Comparison of ENCODE assay signal across 26 cellular contexts in the genomic region with DNA sequence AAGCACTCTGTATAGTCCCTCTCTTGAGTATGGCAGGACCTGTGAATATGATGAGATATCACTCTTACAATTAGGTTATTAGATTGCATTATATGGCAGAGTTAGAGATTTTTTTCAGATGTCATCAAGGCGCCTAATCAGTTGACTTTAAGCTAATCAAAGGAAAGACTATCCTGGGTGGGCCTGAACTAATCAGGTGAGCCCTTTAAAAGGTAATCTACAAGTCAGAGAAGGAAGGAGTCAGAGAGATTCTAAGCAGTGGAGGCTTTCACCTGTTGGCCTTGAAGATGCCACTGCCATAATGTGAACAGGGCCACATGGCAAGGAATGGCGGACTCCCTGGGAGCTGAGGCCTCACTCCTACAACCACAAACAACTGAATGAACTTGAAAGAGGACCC.
"Had no signal": no experiment of that assay in that cellular context is flagged by ENCODE, and none has a peak within 500 bp of the region (broad histone marks: within the 10 kb centered on the region; RNA-seq: fewer than 3 reads in every experiment).

No MANE protein-coding gene starts in this region.

- H3K9me3 ChIP-seq: stomach, suprapubic skin, testis, thoracic aorta, thyroid gland, tibial artery, tibial nerve, transverse colon, upper lobe of left lung, upper lobe of right lung, uterus, vagina had no signal

- H3K27me3 ChIP-seq: suprapubic skin, testis, thyroid gland, tibial nerve, transverse colon, upper lobe of left lung, upper lobe of right lung, uterus, vagina had no signal

- FAIRE-seq: urothelium cell line had no signal

- H3K36me3 ChIP-seq: stomach, suprapubic skin, thoracic aorta, thyroid gland, tibial artery, tibial nerve, transverse colon, upper lobe of left lung, upper lobe of right lung, uterus, vagina had no signal

- DNase-seq: stimulated activated CD4-positive, alpha-beta T cell treated with anti-CD3 and anti-CD28 coated beads, Interleukin-2, amount 100 ng/mL, for 48 hours; stimulated activated CD4-positive, alpha-beta T cell treated with anti-CD3 and anti-CD28 coated beads, Interleukin-4, amount 100 ng/mL, for 1 hour; stimulated activated CD4-positive, alpha-beta T cell treated with anti-CD3 and anti-CD28 coated beads, Interleukin-4, amount 100 ng/mL, for 24 hours; stimulated activated CD4-positive, alpha-beta T cell treated with anti-CD3 and anti-CD28 coated beads, Interleukin-4, amount 100 ng/mL, for 4 hours; stimulated activated CD8-positive, alpha-beta memory T cell treated with anti-CD3 and anti-CD28 coated beads, Interleukin-4, amount 100 ng/mL, for 48 hours; stimulated activated naive B cell treated with anti-CD40 and anti-IgM and Interleukin-4, amounts not matched to agents 10 μg/mL and 1 μg/mL and 100 μg/mL, for 72 hours; stimulated activated naive CD4-positive, alpha-beta T cell; stimulated activated naive CD4-positive, alpha-beta T cell treated with Interleukin-2 at 50 U/mL for 16 hours; stimulated activated naive CD8-positive, alpha-beta T cell treated with anti-CD3 and anti-CD28 coated beads, Interleukin-15, amount 100 ng/mL, for 72 hours; stimulated activated naive CD8-positive, alpha-beta T cell treated with anti-CD3 and anti-CD28 coated beads, Interleukin-15, Interleukin-2, amounts not matched to agents 100 U/mL and 50 U/mL, for 24 hours; stomach; testis; thyroid gland; tibial artery; transverse colon; trophoblast cell; upper lobe of left lung; upper lobe of right lung; uterus had no signal

- H3K27ac ChIP-seq: stomach, suprapubic skin, testis, thoracic aorta, thyroid gland, tibial artery, tibial nerve, transverse colon, upper lobe of left lung, upper lobe of right lung, uterus, vagina had no signal

- ATAC-seq: stimulated activated effector memory CD8-positive, alpha-beta T cell treated with anti-CD3 and anti-CD28 coated beads, Interleukin-12 subunit alpha, Interleukin-12 subunit beta, amount 100 ng/mL, for 72 hours; stimulated activated memory B cell treated with anti-CD40 and anti-IgM and Interleukin-4, amounts not matched to agents 10 μg/mL and 1 μg/mL and 100 μg/mL, for 72 hours; stimulated activated naive B cell treated with anti-CD40 and anti-IgM and Interleukin-4, amounts not matched to agents 10 μg/mL and 1 μg/mL and 100 μg/mL, for 72 hours; stimulated activated naive CD8-positive, alpha-beta T cell treated with anti-CD3 and anti-CD28 coated beads, Interleukin-15, amount 100 ng/mL, for 72 hours; stimulated activated naive CD8-positive, alpha-beta T cell treated with anti-CD3 and anti-CD28 coated beads, Interleukin-15, Interleukin-2, amounts not matched to agents 100 U/mL and 50 U/mL, for 24 hours; upper lobe of right lung had no signal

- H3K4me1 ChIP-seq: stomach, suprapubic skin, testis, thyroid gland, tibial artery, tibial nerve, transverse colon, upper lobe of left lung, upper lobe of right lung, uterus, vagina had no signal

- H3K4me3 ChIP-seq: stomach, suprapubic skin, testis, thoracic aorta, thyroid gland, tibial artery, tibial nerve, transverse colon, upper lobe of left lung, upper lobe of right lung, uterus, vagina had no signal
